Comparison of ENCODE assay signal across 1 cellular context in genomic region chr5:127016722-127017121, GRCh38. TPM values are rescaled to one million over a fixed set of nuclear protein-coding genes. Genes with fewer than 3 reads are reported as not detected.
"Had no signal": no experiment of that assay in that cellular context is flagged by ENCODE, and none has a peak within 500 bp of the region (broad histone marks: within the 10 kb centered on the region; RNA-seq: fewer than 3 reads in every experiment).

No MANE protein-coding gene starts in this region.

RNA-seq across cellular contexts. Expression of gene C5orf63, which starts 56.6 kb away (rescaled TPM):
- total RNA-seq: H4 had no signal
